ENCODE assay signal across 13 cellular contexts in the genomic region with DNA sequence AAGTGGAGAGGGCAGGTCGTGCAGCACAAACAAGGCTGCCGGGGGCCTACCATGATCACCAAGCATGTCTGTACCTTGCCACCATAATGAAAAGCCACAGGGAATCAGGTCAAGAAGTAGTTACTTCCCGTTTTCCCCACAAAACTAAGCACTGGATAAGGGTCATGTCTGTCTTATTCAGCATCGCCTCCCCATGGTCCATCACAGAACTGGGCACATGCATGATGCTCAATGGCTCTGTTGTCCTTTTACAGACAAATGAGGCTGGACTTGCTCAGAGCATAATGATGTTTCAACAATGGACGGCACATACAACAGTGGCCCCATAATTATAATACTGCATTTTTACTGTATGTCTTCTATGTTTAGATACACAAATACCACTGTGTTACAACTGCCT.
"Had no signal": no experiment of that assay in that cellular context is flagged by ENCODE, and none has a peak within 500 bp of the region (broad histone marks: within the 10 kb centered on the region; RNA-seq: fewer than 3 reads in every experiment).

No MANE protein-coding gene starts in this region.

- H3K4me3 ChIP-seq: stomach, testis had no signal

- DNase-seq: activated CD4-positive, alpha-beta T cell treated with anti-CD3 and anti-CD28 coated beads, Interleukin-2, amount 50 U/mL, for 48 hours; activated T-cell treated with anti-CD3 and anti-CD28 coated beads for 4 hours; kidney; midbrain; occipital lobe; small intestine; stimulated activated CD4-positive, alpha-beta T cell treated with anti-CD3 and anti-CD28 coated beads, Interleukin-15, amount 100 ng/mL, for 24 hours; stimulated activated CD4-positive, alpha-beta T cell treated with anti-CD3 and anti-CD28 coated beads, Interleukin-2, amount 100 ng/mL, for 48 hours; stomach; T1000; testis had no signal

- H3K27me3 ChIP-seq: stomach, testis had no signal

- ATAC-seq: left lobe of liver had no signal

- H3K27ac ChIP-seq: epithelial cell of prostate had no signal

- H3K9me3 ChIP-seq: stomach, testis had no signal

- H3K36me3 ChIP-seq: stomach had no signal
